In genomic region chr14:21455912-21456667, GRCh38 we compare ENCODE assay signal across 8 cellular contexts. TPM values are rescaled to one million over a fixed set of nuclear protein-coding genes. Genes with fewer than 3 reads are reported as not detected.
DNase-seq lines count a peak whose midpoint lies in the region; ATAC-seq lines count a peak whose summit lies in the region.

TSS of gene CHD8 (minus strand) at chr14:21456123. CDS start at chr14:21431643, 24,480 bp downstream.

- CTCF ChIA-PET in CD8-positive, alpha-beta memory T cell (lab: Charles Lee) = interaction anchor here (0.5 to 3.5 kb wide), 17 partner anchors 9 to 495 kb away, joined by 3 to 50 read pairs (median 6); partner anchors contain the start of genes METTL3, SUPT16H and TOX4

- H3K27ac ChIP-seq in CD8-positive, alpha-beta memory T cell (ENCODE audit: low read depth, low read length) = peak within 1 kb of the TSS; percentile 93

- POLR2A ChIA-PET in CD8-positive, alpha-beta memory T cell (lab: Charles Lee) = interaction anchor here (0.8 to 2.7 kb wide), 7 partner anchors 11 to 73 kb away, joined by 3 to 47 read pairs (median 6); partner anchors contain the start of genes METTL3, RAB2B and TOX4

- DNase-seq in CD8-positive, alpha-beta memory T cell = peak; percentile 99 to 100 (median 100)
- DNase-seq in HS-27A (ENCODE audit: low read depth) = peak; percentile 99
- DNase-seq in NK-92 (lab: John Stamatoyannopoulos, UW; ENCODE audit: unreplicated experiment) = peak; percentile 97
- peak; percentile 99 for DNase-seq in activated CD8-positive, alpha-beta memory T cell treated with anti-CD3 and anti-CD28 coated beads for 24 hours
- DNase-seq in effector CD8-positive, alpha-beta T cell (lab: John Stamatoyannopoulos, UW) = peak; percentile 100
- peak; percentile 100 for DNase-seq in lung microvascular endothelial cell (ENCODE audit: low read depth in 2 of 2)
- peak; percentile 98 for DNase-seq in stimulated activated CD8-positive, alpha-beta memory T cell treated with anti-CD3 and anti-CD28 coated beads, Interleukin-12 subunit alpha, Interleukin-12 subunit beta, amount 100 ng/mL, for 1 hour (ENCODE audit: low read depth)

- peak; percentile 98 for ATAC-seq in GM19463 (IDR thresholded peaks at IDR 0.05; ENCODE audit: unreplicated experiment)

- H3K4me1 ChIP-seq in CD8-positive, alpha-beta memory T cell (ENCODE audit: insufficient read depth, low read length) = peaks cover 37% of the 10 kb centered on the region

- H3K9me3 Mint-ChIP-seq in CD8-positive, alpha-beta memory T cell = no peaks in the 10 kb centered on the region

- H3K4me3 Mint-ChIP-seq in CD8-positive, alpha-beta memory T cell = peak within 1 kb of the TSS; percentile 94 to 99 (median 97)

- H3K4me3 ChIP-seq in CD8-positive, alpha-beta memory T cell (ENCODE audit: low read length) = peak within 1 kb of the TSS; percentile 96

- peaks cover 34 to 43% (median 42%) of the 10 kb centered on the region in 3 donors for H3K4me1 Mint-ChIP-seq in CD8-positive, alpha-beta memory T cell

- no peaks in the 10 kb centered on the region for H3K27me3 ChIP-seq in CD8-positive, alpha-beta memory T cell (ENCODE audit: insufficient read depth, low read length, poor library complexity, severe bottlenecking)

- H3K27ac Mint-ChIP-seq in CD8-positive, alpha-beta memory T cell = peak within 1 kb of the TSS; percentile 92 to 99 (median 98)

- H3K36me3 ChIP-seq in CD8-positive, alpha-beta memory T cell (ENCODE audit: insufficient read depth, low read length) = no peaks in the 10 kb centered on the region

- H3K9me3 ChIP-seq in CD8-positive, alpha-beta memory T cell (ENCODE audit: low read length) = no peaks in the 10 kb centered on the region

- H3K27me3 Mint-ChIP-seq in CD8-positive, alpha-beta memory T cell = no peaks in the 10 kb centered on the region

- peaks cover 0 to 50% (median 9%) of the 10 kb centered on the region in 3 donors for H3K36me3 Mint-ChIP-seq in CD8-positive, alpha-beta memory T cell

RNA-seq across cellular contexts. Expression of gene CHD8, which starts in this region (rescaled TPM):
- 10 to 100 TPM; 90.0 to 96.1 TPM for total RNA-seq in CD8-positive, alpha-beta memory T cell
- polyA plus RNA-seq in CD8-positive, alpha-beta memory T cell = 33.6 TPM
- 40.1 and 46.8 TPM in 2 replicates for total RNA-seq in lung microvascular endothelial cell

Comparison
In these comparisons a context has a peak if more than half of its experiments do, and no peak if none do; other contexts are left out.
1. Peak in every context shown above with its lines: DNase-seq, ATAC-seq, H3K4me3 ChIP-seq and H3K27ac ChIP-seq.